Comparison of ENCODE assay signal across 22 cellular contexts in genomic region chr9:133959171-133959570, GRCh38. TPM values are rescaled to one million over a fixed set of nuclear protein-coding genes. Genes with fewer than 3 reads are reported as not detected.
DNase-seq lines count a peak whose midpoint lies in the region; ATAC-seq and TF ChIP-seq lines count a peak whose summit lies in the region.
"Had no signal": no experiment of that assay in that cellular context is flagged by ENCODE, and none has a peak within 500 bp of the region (broad histone marks: within the 10 kb centered on the region; RNA-seq: fewer than 3 reads in every experiment).

No MANE protein-coding gene starts in this region.

- POLR2A ChIA-PET in Caco-2 (lab: Charles Lee) = no interaction called here

- H2BK15ac ChIP-seq in mesenchymal stem cell (ENCODE audit: low read depth, poor library complexity, severe bottlenecking) = no peak overlapping the region

- H3K23ac ChIP-seq in mesenchymal stem cell (ENCODE audit: low read length in 2 of 2) = peak overlapping the region in 1 of 2 experiments; percentile 46

- no peaks in the 10 kb centered on the region for H3K27me3 Mint-ChIP-seq in Caco-2 (ENCODE audit: insufficient read depth, unreplicated experiment)
- H3K27me3 Mint-ChIP-seq in activated naive CD4-positive, alpha-beta T cell treated with anti-CD3 and anti-CD28 coated beads for 36 hours (ENCODE audit: low read depth) = no peaks in the 10 kb centered on the region

- H3K4me3 ChIP-seq in Caco-2 (ENCODE audit: low read depth, low read length) (no peak overlapping the region), SJSA1 (no peak overlapping the region), mesenchymal stem cell (ENCODE audit: insufficient read depth in 1 of 2, low read depth in 1 of 2, low read length in 2 of 2) (no peak overlapping the region)
- H3K4me3 ChIP-seq: coronary artery, lung had no signal

- 92% methylated on average over 9 of the region's 9 CpGs for WGBS in mesenchymal stem cell

- H3K27ac Mint-ChIP-seq in Caco-2 (ENCODE audit: unreplicated experiment) = peak overlapping the region; percentile 70
- H3K27ac Mint-ChIP-seq in activated naive CD4-positive, alpha-beta T cell treated with anti-CD3 and anti-CD28 coated beads for 36 hours = no peak overlapping the region
- H3K27ac Mint-ChIP-seq: T-helper 2 cell treated with Interferon-gamma antibody and Interleukin-4, amounts not matched to agents 5 μg/mL and 100 μg/mL, for 36 hours had no signal

- H3K14ac ChIP-seq in mesenchymal stem cell (ENCODE audit: low read length in 2 of 2) = peak overlapping the region in 1 of 2 experiments; percentile 78

- peak overlapping the region in 1 of 2 experiments; percentile 20 for H3K4ac ChIP-seq in mesenchymal stem cell (ENCODE audit: low read depth in 1 of 2, low read length in 2 of 2)

- H3K27ac ChIP-seq in SJSA1 (0 out of 2 replicates have a peak overlapping the region, but pooled peaks have one; percentile 47), mesenchymal stem cell (ENCODE audit: low read length, poor library complexity, severe bottlenecking) (no peak overlapping the region)
- H3K27ac ChIP-seq: coronary artery had no signal

- peak overlapping the region; percentile 77 for H4K91ac ChIP-seq in mesenchymal stem cell (ENCODE audit: low read length)

- no peak overlapping the region for H2AFZ ChIP-seq in mesenchymal stem cell (ENCODE audit: low read depth, low read length)

- H3K9me3 ChIP-seq in Caco-2 (no peaks in the 10 kb centered on the region; the same call in 1 of the 2 replicates), SJSA1 (replicated peaks) (peaks cover 4% of the 10 kb centered on the region; the same call in 1 of the 2 replicates), mesenchymal stem cell (ENCODE audit: control insufficient read depth, low read length) (peaks cover 2% of the 10 kb centered on the region)

- intact Hi-C loops in Caco-2 (cut with micrococcal nuclease; ENCODE audit: unreplicated experiment) = no loop called here
- intact Hi-C loops in activated naive CD4-positive, alpha-beta T cell treated with anti-CD3 and anti-CD28 coated beads for 36 hours (cut with micrococcal nuclease) = no loop called here

- no peak overlapping the region for H3K4me2 ChIP-seq in mesenchymal stem cell (ENCODE audit: low read length, poor library complexity, severe bottlenecking)

- BruUV-seq in Caco-2 (replicated peaks; lab: Mats Ljungman, UMichigan) = no TSS peak

- peak overlapping the region; percentile 16 to 64 for H3K18ac ChIP-seq in mesenchymal stem cell (ENCODE audit: low read depth in 1 of 2, low read length in 2 of 2)

- H4K8ac ChIP-seq in mesenchymal stem cell (ENCODE audit: low read length) = no peak overlapping the region

- peaks cover 7% of the 10 kb centered on the region for H3K36me3 Mint-ChIP-seq in Caco-2 (ENCODE audit: insufficient read depth, unreplicated experiment)
- H3K36me3 Mint-ChIP-seq in activated naive CD4-positive, alpha-beta T cell treated with anti-CD3 and anti-CD28 coated beads for 36 hours (ENCODE audit: low read depth) = no peaks in the 10 kb centered on the region

- TF ChIP-seq CTCF in Caco-2 (IDR thresholded peaks at IDR 0.05; ENCODE audit: insufficient read depth in 1 of 2, low read depth in 1 of 2, low read length in 1 of 2, severe bottlenecking in 1 of 2, unreplicated experiment in 1 of 2) = no peak

- H2AK5ac ChIP-seq in mesenchymal stem cell (ENCODE audit: low read length, severe bottlenecking) = peak overlapping the region; percentile 78

- peaks cover 14% of the 10 kb centered on the region for H3K4me1 Mint-ChIP-seq in Caco-2 (ENCODE audit: low read depth, unreplicated experiment)
- H3K4me1 Mint-ChIP-seq in activated naive CD4-positive, alpha-beta T cell treated with anti-CD3 and anti-CD28 coated beads for 36 hours (ENCODE audit: low read depth) = peaks cover 14% of the 10 kb centered on the region

- H2BK120ac ChIP-seq in mesenchymal stem cell (ENCODE audit: low read depth, low read length) = no peak overlapping the region

- peak overlapping the region; percentile 9 to 93 for H2BK12ac ChIP-seq in mesenchymal stem cell (ENCODE audit: low read length in 2 of 2)

- CTCF ChIA-PET in Caco-2 (lab: Charles Lee) = no interaction called here
- CTCF ChIA-PET in activated naive CD4-positive, alpha-beta T cell treated with anti-CD3 and anti-CD28 coated beads for 36 hours (lab: Charles Lee) = no interaction called here

- H2BK5ac ChIP-seq in mesenchymal stem cell (ENCODE audit: low read depth, low read length, poor library complexity, severe bottlenecking) = no peak overlapping the region

- H3K9me3 Mint-ChIP-seq in Caco-2 (ENCODE audit: unreplicated experiment) = peaks cover 2% of the 10 kb centered on the region
- peaks cover 3% of the 10 kb centered on the region for H3K9me3 Mint-ChIP-seq in activated naive CD4-positive, alpha-beta T cell treated with anti-CD3 and anti-CD28 coated beads for 36 hours
- H3K9me3 Mint-ChIP-seq: nephron; T-helper 2 cell treated with Interferon-gamma antibody and Interleukin-4, amounts not matched to agents 5 μg/mL and 100 μg/mL, for 36 hours had no signal

- H3K79me1 ChIP-seq in mesenchymal stem cell (replicated peaks; ENCODE audit: low read length, poor library complexity, severe bottlenecking) = peaks cover 5% of the 10 kb centered on the region

- DNase-seq in Caco-2 (no peak), SJSA1 (ENCODE audit: low read depth in 1 of 2, low spot score in 2 of 2) (no peak), mesenchymal stem cell (no peak), C1 segment of cervical spinal cord (lab: John Stamatoyannopoulos, UW) (no peak), glomerular visceral epithelial cell (ENCODE audit: extremely low spot score) (no peak)
- no peak for DNase-seq in activated naive CD4-positive, alpha-beta T cell treated with anti-CD3 and anti-CD28 coated beads for 36 hours
- DNase-seq: activated CD4-positive, CD25-positive, alpha-beta regulatory T cell treated with anti-CD3 and anti-CD28 coated beads, Interleukin-2, amount 50 U/mL, for 72 hours; activated CD8-positive, alpha-beta memory T cell treated with anti-CD3 and anti-CD28 coated beads, Interleukin-2, amount 50 U/mL, for 48 hours; COR-L47; foreskin melanocyte; GF-D8; NCI-H1417; NCI-H2227 treated with DMSO at 0.1 percent for 48 hours; NK-92 treated with Interleukin-12 subunit alpha and Interleukin-12 subunit beta, amount 100 ng/mL, for 24 hours; retina; SIG-M5 had no signal

- H3K4me3 Mint-ChIP-seq in Caco-2 (ENCODE audit: unreplicated experiment) = no peak overlapping the region
- H3K4me3 Mint-ChIP-seq in activated naive CD4-positive, alpha-beta T cell treated with anti-CD3 and anti-CD28 coated beads for 36 hours = no peak overlapping the region
- H3K4me3 Mint-ChIP-seq: T-helper 2 cell treated with Interferon-gamma antibody and Interleukin-4, amounts not matched to agents 5 μg/mL and 100 μg/mL, for 36 hours had no signal

- H3K36me3 ChIP-seq in Caco-2 (ENCODE audit: control insufficient read depth, insufficient read depth, low read length) (no peaks in the 10 kb centered on the region; the same call in 1 of the 2 replicates), SJSA1 (peaks cover 19% of the 10 kb centered on the region), mesenchymal stem cell (ENCODE audit: control insufficient read depth in 1 of 2, insufficient read depth in 2 of 2, low read depth in 1 of 2, low read length in 2 of 2) (peaks cover 0 to 18% of the 10 kb centered on the region in 2 experiments)

- peak; percentile 2 for ATAC-seq in GM21529 (IDR thresholded peaks at IDR 0.05; ENCODE audit: unreplicated experiment)
- no peak for ATAC-seq in GM21515 (IDR thresholded peaks at IDR 0.05; ENCODE audit: unreplicated experiment)

- H3K9ac ChIP-seq in mesenchymal stem cell (ENCODE audit: low read length) = no peak overlapping the region

- H3K27me3 ChIP-seq in Caco-2 (replicated peaks; ENCODE audit: control insufficient read depth, insufficient read depth, low read length) = no peaks in the 10 kb centered on the region
- no peaks in the 10 kb centered on the region for H3K27me3 ChIP-seq in SJSA1 (replicated peaks)
- H3K27me3 ChIP-seq in mesenchymal stem cell (ENCODE audit: control insufficient read depth in 1 of 2, insufficient read depth in 1 of 2, low read length in 2 of 2) = no peaks in the 10 kb centered on the region

- peaks cover 18% of the 10 kb centered on the region; the same call in 1 of the 2 replicates for H3K4me1 ChIP-seq in Caco-2
- peaks cover 37% of the 10 kb centered on the region for H3K4me1 ChIP-seq in SJSA1 (replicated peaks)
- peaks cover 65% of the 10 kb centered on the region for H3K4me1 ChIP-seq in mesenchymal stem cell (ENCODE audit: control insufficient read depth, insufficient read depth, low read depth, low read length)

RNA-seq across cellular contexts. Expression of gene VAV2, which starts 33.0 kb away (rescaled TPM):
- total RNA-seq in Caco-2 (2022) = 51.8 and 55.3 TPM in 2 replicates
- total RNA-seq in SJSA1 (2014; rRNA removed; shearing (Covaris generic)) = 12.2 and 25.0 TPM in 2 replicates
- polyA plus RNA-seq in mesenchymal stem cell (2013, experiment 1 of 2) = 11.6 TPM
- polyA plus RNA-seq in mesenchymal stem cell (2013, experiment 2 of 2) = 11.1 TPM
- total RNA-seq in activated naive CD4-positive, alpha-beta T cell treated with anti-CD3 and anti-CD28 coated beads for 36 hours = 1 to 10 TPM; 3.4 to 3.8 TPM
